In genomic region chr9:136903041-136903554, GRCh38 we compare ENCODE assay signal across 10 cellular contexts. TPM values are rescaled to one million over a fixed set of nuclear protein-coding genes. Genes with fewer than 3 reads are reported as not detected.
DNase-seq lines count a peak whose midpoint lies in the region; ATAC-seq, FAIRE-seq and TF ChIP-seq lines count a peak whose summit lies in the region.
"Had no signal": no experiment of that assay in that cellular context is flagged by ENCODE, and none has a peak within 500 bp of the region (broad histone marks: within the 10 kb centered on the region; RNA-seq: fewer than 3 reads in every experiment).

No MANE protein-coding gene starts in this region.

- no peak for FAIRE-seq in GM19239 (lab: Jason Lieb, UNC)

- H3K4me3 Mint-ChIP-seq in IgD-negative memory B cell (peak overlapping the region in 2 of 4 donors; percentile 51 to 74), HFFc6 (no peak overlapping the region)
- peak overlapping the region; percentile 70 for H3K4me3 Mint-ChIP-seq in activated T-helper 17 cell treated with anti-CD3 and anti-CD28 coated beads, Interleukin-2, amount 50 U/mL, for 72 hours

- H3K27me3 Mint-ChIP-seq in IgD-negative memory B cell: no peaks in the 10 kb centered on the region
- no peaks in the 10 kb centered on the region for H3K27me3 Mint-ChIP-seq in activated T-helper 17 cell treated with anti-CD3 and anti-CD28 coated beads, Interleukin-2, amount 50 U/mL, for 72 hours
- no peaks in the 10 kb centered on the region for H3K27me3 Mint-ChIP-seq in HFFc6 (ENCODE audit: insufficient read depth)
- H3K27me3 Mint-ChIP-seq: progenitor cell of endocrine pancreas had no signal

- peak; percentile 24 for ATAC-seq in activated T-helper 17 cell treated with anti-CD3 and anti-CD28 coated beads, Interleukin-2, amount 50 U/mL, for 72 hours (replicated peaks)

- no peaks in the 10 kb centered on the region for H3K9me3 ChIP-seq in right atrium auricular region

- H3K9me3 Mint-ChIP-seq in IgD-negative memory B cell: no peaks in the 10 kb centered on the region
- no peaks in the 10 kb centered on the region for H3K9me3 Mint-ChIP-seq in activated T-helper 17 cell treated with anti-CD3 and anti-CD28 coated beads, Interleukin-2, amount 50 U/mL, for 72 hours
- no peaks in the 10 kb centered on the region for H3K9me3 Mint-ChIP-seq in HFFc6

- H3K27me3 ChIP-seq in right atrium auricular region: no peaks in the 10 kb centered on the region

- DNase-seq in right atrium auricular region (ENCODE audit: low spot score): no peak
- DNase-seq in GM19239 (ENCODE audit: insufficient read length, low spot score): no peak
- DNase-seq in NCI-H446 (lab: John Stamatoyannopoulos, UW): no peak
- no peak for DNase-seq in NCI-H524 treated with DMSO at 0.1 percent for 48 hours (lab: John Stamatoyannopoulos, UW)
- DNase-seq in HFFc6: no peak

- peaks cover 0 to 27% of the 10 kb centered on the region in 2 donors for H3K4me1 ChIP-seq in right atrium auricular region

- peak overlapping the region; percentile 76 to 81 for H3K27ac ChIP-seq in right atrium auricular region
- peak overlapping the region in 20 of 21 experiments; percentile 66 to 99 (median 90) for H3K27ac ChIP-seq in skin epidermis

- peaks cover 33% of the 10 kb centered on the region for H3K36me3 ChIP-seq in right atrium auricular region

- H3K27ac Mint-ChIP-seq in IgD-negative memory B cell (peak overlapping the region; percentile 92 to 99 (median 97)), HFFc6 (no peak overlapping the region)
- H3K27ac Mint-ChIP-seq in activated T-helper 17 cell treated with anti-CD3 and anti-CD28 coated beads, Interleukin-2, amount 50 U/mL, for 72 hours: peak overlapping the region; percentile 88
- H3K27ac Mint-ChIP-seq: progenitor cell of endocrine pancreas had no signal

- H3K4me1 Mint-ChIP-seq in IgD-negative memory B cell (peaks cover 31 to 46% (median 34%) of the 10 kb centered on the region in 3 donors), HFFc6 (ENCODE audit: low read depth) (peaks cover 17% of the 10 kb centered on the region)
- H3K4me1 Mint-ChIP-seq in activated T-helper 17 cell treated with anti-CD3 and anti-CD28 coated beads, Interleukin-2, amount 50 U/mL, for 72 hours: peaks cover 24% of the 10 kb centered on the region

- no peak for TF ChIP-seq CTCF in right atrium auricular region (IDR thresholded peaks at IDR 0.05)
- TF ChIP-seq CTCF in HFFc6 (IDR thresholded peaks at IDR 0.05): no peak

- H3K36me3 Mint-ChIP-seq in IgD-negative memory B cell (peaks cover 9% of the 10 kb centered on the region), HFFc6 (ENCODE audit: low read depth) (peaks cover 17% of the 10 kb centered on the region)
- peaks cover 94% of the 10 kb centered on the region for H3K36me3 Mint-ChIP-seq in activated T-helper 17 cell treated with anti-CD3 and anti-CD28 coated beads, Interleukin-2, amount 50 U/mL, for 72 hours (ENCODE audit: low read depth)

- no peak overlapping the region for H3K4me3 ChIP-seq in right atrium auricular region
- no peak overlapping the region for H3K4me3 ChIP-seq in skin epidermis

RNA-seq across cellular contexts. Expression of gene TRAF2, which starts 16.8 kb away (rescaled TPM):
- polyA plus RNA-seq in IgD-negative memory B cell: 42.8 TPM
- total RNA-seq in activated T-helper 17 cell treated with anti-CD3 and anti-CD28 coated beads, Interleukin-2, amount 50 U/mL, for 72 hours: 10 to 100 TPM; 54.4 to 56.8 TPM
- total RNA-seq in right atrium auricular region: 1 to 10 TPM; 1.9 to 4.1 TPM
- 10 to 100 TPM; 11.1 to 15.9 (median 13.6) TPM for total RNA-seq in HFFc6 (2021; fragmentation: NEBNext Ultra II Directional; extraction: Animal tissue kit (Norgen Biotek cat#: 25700))

RNA-seq across cellular contexts. Expression of gene EDF1, which starts 37.0 kb away (rescaled TPM):
- 378 TPM for polyA plus RNA-seq in IgD-negative memory B cell
- total RNA-seq in activated T-helper 17 cell treated with anti-CD3 and anti-CD28 coated beads, Interleukin-2, amount 50 U/mL, for 72 hours: 100 to 1,000 TPM; 221 to 265 TPM
- total RNA-seq in right atrium auricular region: 100 to 1,000 TPM; 329 to 428 TPM
- total RNA-seq in HFFc6 (2021; fragmentation: NEBNext Ultra II Directional; extraction: Animal tissue kit (Norgen Biotek cat#: 25700)): 100 to 1,000 TPM; 369 to 460 (median 443) TPM

RNA-seq across cellular contexts. Expression of gene FBXW5, which starts 41.4 kb away (rescaled TPM):
- 108 TPM for polyA plus RNA-seq in IgD-negative memory B cell
- total RNA-seq in activated T-helper 17 cell treated with anti-CD3 and anti-CD28 coated beads, Interleukin-2, amount 50 U/mL, for 72 hours: 10 to 100 TPM; 91.0 to 99.2 TPM
- 100 to 1,000 TPM; 203 to 233 TPM for total RNA-seq in right atrium auricular region
- 100 to 1,000 TPM in 1 of 6 experiments, 10 to 100 TPM in 5; 89.1 to 102 (median 94.4) TPM for total RNA-seq in HFFc6 (2021; fragmentation: NEBNext Ultra II Directional; extraction: Animal tissue kit (Norgen Biotek cat#: 25700))

RNA-seq across cellular contexts. Expression of gene C8G, which starts 41.9 kb away (rescaled TPM):
- polyA plus RNA-seq in IgD-negative memory B cell: not detected
- 1 to 10 TPM in 1 of 2 donors, not detected in 1; 3.1 TPM for total RNA-seq in activated T-helper 17 cell treated with anti-CD3 and anti-CD28 coated beads, Interleukin-2, amount 50 U/mL, for 72 hours
- not detected for total RNA-seq in right atrium auricular region
- total RNA-seq in HFFc6 (2021; fragmentation: NEBNext Ultra II Directional; extraction: Animal tissue kit (Norgen Biotek cat#: 25700)): 1 to 10 TPM in 3 of 6 experiments, under 1 TPM in 3; 0.51 to 1.8 (median 0.97) TPM
- total RNA-seq: glomerular endothelial cell had no signal

RNA-seq across cellular contexts. Expression of gene LCN12, which starts 49.0 kb away (rescaled TPM):
- not detected for polyA plus RNA-seq in IgD-negative memory B cell
- 1 to 10 TPM in 1 of 2 donors, under 1 TPM in 1; 0.54 to 2.4 TPM for total RNA-seq in activated T-helper 17 cell treated with anti-CD3 and anti-CD28 coated beads, Interleukin-2, amount 50 U/mL, for 72 hours
- total RNA-seq in right atrium auricular region: 10 to 100 TPM; 10.8 to 11.3 TPM
- under 1 TPM in 2 of 6 experiments, not detected in 4; 0.14 to 0.31 TPM for total RNA-seq in HFFc6 (2021; fragmentation: NEBNext Ultra II Directional; extraction: Animal tissue kit (Norgen Biotek cat#: 25700))
- total RNA-seq: glomerular endothelial cell had no signal
